8 cellular contexts compared by ENCODE assay signal in the genomic region with DNA sequence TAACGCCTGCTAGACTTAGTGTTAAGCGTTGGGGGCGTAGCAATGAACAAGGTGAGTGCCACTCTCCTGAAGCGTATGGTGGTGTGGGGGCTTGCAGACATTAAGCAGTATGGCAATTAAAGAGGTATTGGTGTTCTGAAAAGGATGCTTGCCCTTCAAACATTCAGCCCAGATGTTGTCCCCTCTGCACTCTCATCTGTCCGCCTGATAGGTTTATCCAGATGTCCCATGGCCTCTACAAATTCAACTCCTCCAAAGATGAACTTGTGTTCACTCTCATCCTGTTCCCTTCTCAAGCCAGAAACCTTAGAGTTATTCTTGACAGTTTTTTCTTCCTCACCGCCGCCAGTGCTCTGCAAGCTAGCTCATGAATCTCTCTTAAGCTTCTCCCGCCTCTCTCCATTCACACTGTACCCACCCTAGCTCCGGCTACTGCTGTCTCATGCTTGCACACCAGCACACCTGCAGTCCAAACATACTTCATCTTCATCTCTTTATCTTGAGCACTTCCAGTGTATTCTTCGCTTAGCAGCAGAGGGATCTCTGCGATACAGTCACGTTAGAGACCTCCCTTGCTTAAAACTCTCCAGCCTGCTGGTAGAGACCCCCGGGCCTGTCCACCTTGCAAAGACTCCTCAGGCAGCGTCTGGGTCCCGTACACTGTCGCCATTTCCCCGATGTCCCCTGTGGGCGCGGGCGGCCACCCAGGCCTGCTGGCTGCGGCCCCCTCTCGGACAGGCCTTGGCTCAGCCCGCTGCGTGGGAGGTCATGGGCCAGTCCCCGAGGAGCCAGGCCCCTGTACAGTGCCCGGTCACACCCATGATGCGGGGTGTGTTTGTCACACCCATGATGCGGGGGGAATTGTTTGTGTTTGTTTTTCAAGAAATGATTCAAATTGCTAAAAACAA. TPM values are rescaled to one million over a fixed set of nuclear protein-coding genes. Genes with fewer than 3 reads are reported as not detected.
DNase-seq lines count a peak whose midpoint lies in the region; ATAC-seq and TF ChIP-seq lines count a peak whose summit lies in the region.

No MANE protein-coding gene starts in this region.

- WGBS in psoas muscle, 3 donors: 60 to 67% (median 62%) methylated on average over 28 of the region's 28 CpGs

- intact Hi-C loops in psoas muscle (cut with DNase I): loop anchor here in 1 of 2 donors (10.0 kb wide), 1 partner anchor 205 kb away; no protein-coding TSS in a partner anchor

- TF ChIP-seq CTCF in GM12875 (IDR thresholded peaks at IDR 0.05; ENCODE audit: borderline replicate concordance, insufficient read depth, low read depth, low read length) (no peak), fibroblast of villous mesenchyme (IDR thresholded peaks at IDR 0.05; ENCODE audit: insufficient read depth, low read depth, low read length) (no peak), psoas muscle (IDR thresholded peaks at IDR 0.05) (no peak)

- H3K4me1 ChIP-seq in psoas muscle: peaks cover 3% of the 10 kb centered on the region

- H3K27me3 ChIP-seq in psoas muscle (ENCODE audit: insufficient read depth in 3 of 3, low read length in 2 of 3): no peaks in the 10 kb centered on the region

- H3K9me3 ChIP-seq in psoas muscle: no peaks in the 10 kb centered on the region

- H3K27ac ChIP-seq in psoas muscle: peak overlapping the region; percentile 96

- peak overlapping the region; percentile 54 for H3K4me3 ChIP-seq in GM12875 (ENCODE audit: low read depth, low read length)
- H3K4me3 ChIP-seq in fibroblast of villous mesenchyme (ENCODE audit: low read depth, low read length): peak overlapping the region; percentile 100
- peak overlapping the region; percentile 97 for H3K4me3 ChIP-seq in psoas muscle

- no peak for DNase-seq in fibroblast of villous mesenchyme (ENCODE audit: low read depth)
- DNase-seq in psoas muscle: no peak
- DNase-seq in NCI-H748 treated with DMSO at 0.1 percent for 48 hours (lab: John Stamatoyannopoulos, UW): no peak
- DNase-seq in NCI-H524 treated with DMSO at 0.1 percent for 48 hours (lab: John Stamatoyannopoulos, UW): no peak

- H3K36me3 ChIP-seq in psoas muscle (ENCODE audit: insufficient read depth in 1 of 2, low read depth in 1 of 2): peaks cover 9 to 38% of the 10 kb centered on the region in 2 donors

- peak; percentile 9 for ATAC-seq in SK-N-SH treated with all-trans-retinoic acid at 6 μM for 48 hours
- no peak for ATAC-seq in psoas muscle
- ATAC-seq in GM18861 (IDR thresholded peaks at IDR 0.05; ENCODE audit: unreplicated experiment): no peak
- no peak for ATAC-seq in GM21526 (IDR thresholded peaks at IDR 0.05; ENCODE audit: low FRiP score, unreplicated experiment)

TF ChIP-seq in SK-N-SH treated with all-trans-retinoic acid at 6 μM for 48 hours, 23 proteins besides CTCF, POLR2A, EP300 and RAD21:
- no peak for TF ChIP-seq ARNTL (CRISPR knock-in tag; IDR thresholded peaks at IDR 0.05; ENCODE audit: borderline replicate concordance, low read depth)
- TF ChIP-seq ZNF565 (CRISPR knock-in tag; conservative IDR thresholded peaks at IDR 0.05; ENCODE audit: low read depth): no peak
- no peak for TF ChIP-seq ISL1 (CRISPR knock-in tag; IDR thresholded peaks at IDR 0.05)
- no peak for TF ChIP-seq ZNF8 (CRISPR knock-in tag; IDR thresholded peaks at IDR 0.05)
- TF ChIP-seq, protein P1, sequence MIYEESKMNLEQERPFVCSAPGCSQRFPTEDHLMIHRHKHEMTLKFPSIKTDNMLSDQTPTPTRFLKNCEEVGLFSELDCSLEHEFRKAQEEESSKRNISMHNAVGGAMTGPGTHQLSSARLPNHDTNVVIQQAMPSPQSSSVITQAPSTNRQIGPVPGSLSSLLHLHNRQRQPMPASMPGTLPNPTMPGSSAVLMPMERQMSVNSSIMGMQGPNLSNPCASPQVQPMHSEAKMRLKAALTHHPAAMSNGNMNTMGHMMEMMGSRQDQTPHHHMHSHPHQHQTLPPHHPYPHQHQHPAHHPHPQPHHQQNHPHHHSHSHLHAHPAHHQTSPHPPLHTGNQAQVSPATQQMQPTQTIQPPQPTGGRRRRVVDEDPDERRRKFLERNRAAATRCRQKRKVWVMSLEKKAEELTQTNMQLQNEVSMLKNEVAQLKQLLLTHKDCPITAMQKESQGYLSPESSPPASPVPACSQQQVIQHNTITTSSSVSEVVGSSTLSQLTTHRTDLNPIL (CRISPR knock-in tag; IDR thresholded peaks at IDR 0.05; ENCODE audit: low read depth): no peak
- no peak for TF ChIP-seq ZFP3 (CRISPR knock-in tag; IDR thresholded peaks at IDR 0.05)
- no peak for TF ChIP-seq ZNF70 (CRISPR knock-in tag; IDR thresholded peaks at IDR 0.05)
- TF ChIP-seq OSR1 (CRISPR knock-in tag; IDR thresholded peaks at IDR 0.05): no peak
- no peak for TF ChIP-seq RARB (CRISPR knock-in tag; IDR thresholded peaks at IDR 0.05)
- no peak for TF ChIP-seq TOX (CRISPR knock-in tag; IDR thresholded peaks at IDR 0.05; ENCODE audit: borderline replicate concordance)
- TF ChIP-seq GLIS3 (CRISPR knock-in tag; IDR thresholded peaks at IDR 0.05): no peak
- no peak for TF ChIP-seq ZFP30 (CRISPR knock-in tag; IDR thresholded peaks at IDR 0.05)
- TF ChIP-seq, protein P2, sequence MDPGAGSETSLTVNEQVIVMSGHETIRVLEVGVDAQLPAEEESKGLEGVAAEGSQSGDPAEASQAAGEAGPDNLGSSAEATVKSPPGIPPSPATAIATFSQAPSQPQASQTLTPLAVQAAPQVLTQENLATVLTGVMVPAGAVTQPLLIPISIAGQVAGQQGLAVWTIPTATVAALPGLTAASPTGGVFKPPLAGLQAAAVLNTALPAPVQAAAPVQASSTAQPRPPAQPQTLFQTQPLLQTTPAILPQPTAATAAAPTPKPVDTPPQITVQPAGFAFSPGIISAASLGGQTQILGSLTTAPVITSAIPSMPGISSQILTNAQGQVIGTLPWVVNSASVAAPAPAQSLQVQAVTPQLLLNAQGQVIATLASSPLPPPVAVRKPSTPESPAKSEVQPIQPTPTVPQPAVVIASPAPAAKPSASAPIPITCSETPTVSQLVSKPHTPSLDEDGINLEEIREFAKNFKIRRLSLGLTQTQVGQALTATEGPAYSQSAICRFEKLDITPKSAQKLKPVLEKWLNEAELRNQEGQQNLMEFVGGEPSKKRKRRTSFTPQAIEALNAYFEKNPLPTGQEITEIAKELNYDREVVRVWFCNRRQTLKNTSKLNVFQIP (CRISPR knock-in tag; IDR thresholded peaks at IDR 0.05; ENCODE audit: borderline replicate concordance, low read depth): no peak
- TF ChIP-seq TCF4 (CRISPR knock-in tag; IDR thresholded peaks at IDR 0.05; ENCODE audit: borderline replicate concordance): no peak
- no peak for TF ChIP-seq ESRRG (CRISPR knock-in tag; IDR thresholded peaks at IDR 0.05)
- TF ChIP-seq ZC3H10 (CRISPR knock-in tag; IDR thresholded peaks at IDR 0.05): no peak
- TF ChIP-seq, protein P3, sequence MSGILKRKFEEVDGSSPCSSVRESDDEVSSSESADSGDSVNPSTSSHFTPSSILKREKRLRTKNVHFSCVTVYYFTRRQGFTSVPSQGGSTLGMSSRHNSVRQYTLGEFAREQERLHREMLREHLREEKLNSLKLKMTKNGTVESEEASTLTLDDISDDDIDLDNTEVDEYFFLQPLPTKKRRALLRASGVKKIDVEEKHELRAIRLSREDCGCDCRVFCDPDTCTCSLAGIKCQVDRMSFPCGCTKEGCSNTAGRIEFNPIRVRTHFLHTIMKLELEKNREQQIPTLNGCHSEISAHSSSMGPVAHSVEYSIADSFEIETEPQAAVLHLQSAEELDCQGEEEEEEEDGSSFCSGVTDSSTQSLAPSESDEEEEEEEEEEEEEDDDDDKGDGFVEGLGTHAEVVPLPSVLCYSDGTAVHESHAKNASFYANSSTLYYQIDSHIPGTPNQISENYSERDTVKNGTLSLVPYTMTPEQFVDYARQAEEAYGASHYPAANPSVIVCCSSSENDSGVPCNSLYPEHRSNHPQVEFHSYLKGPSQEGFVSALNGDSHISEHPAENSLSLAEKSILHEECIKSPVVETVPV (CRISPR knock-in tag; IDR thresholded peaks at IDR 0.05): no peak
- TF ChIP-seq CSDC2 (CRISPR knock-in tag; IDR thresholded peaks at IDR 0.05): no peak
TF ChIP-seq in SK-N-SH treated with all-trans-retinoic acid at 6 μM for 48 hours: peak in this region for 0.

RNA-seq across cellular contexts. Expression of a gene that starts 1.0 kb away (rescaled TPM):
- total RNA-seq in fibroblast of villous mesenchyme: 28.7 and 33.2 TPM in 2 replicates
- 10 to 100 TPM; 19.4 to 32.6 (median 24.4) TPM for total RNA-seq in psoas muscle
- polyA plus RNA-seq in psoas muscle: 10 to 100 TPM; 30.5 to 62.9 (median 41.4) TPM

RNA-seq across cellular contexts. Expression of a gene that starts 32.0 kb away (rescaled TPM):
- total RNA-seq in fibroblast of villous mesenchyme (54.4 and 56.6 TPM in 2 replicates), psoas muscle (10 to 100 TPM; 57.5 to 85.2 (median 76.7) TPM)
- polyA plus RNA-seq in psoas muscle: 10 to 100 TPM; 30.2 to 58.8 (median 53.7) TPM

RNA-seq across cellular contexts. Expression of a gene that starts 57.7 kb away (rescaled TPM):
- total RNA-seq in fibroblast of villous mesenchyme (39.3 and 56.6 TPM in 2 replicates), psoas muscle (10 to 100 TPM; 21.7 to 29.6 (median 24.6) TPM)
- 10 to 100 TPM in 2 of 3 donors, 1 to 10 TPM in 1; 8.4 to 16.1 (median 15.3) TPM for polyA plus RNA-seq in psoas muscle
